In genomic region chr20:46174469-46175126, GRCh38 we compare ENCODE assay signal across 9 cellular contexts. TPM values are rescaled to one million over a fixed set of nuclear protein-coding genes. Genes with fewer than 3 reads are reported as not detected.
DNase-seq lines count a peak whose midpoint lies in the region; ATAC-seq and TF ChIP-seq lines count a peak whose summit lies in the region.
"Had no signal": no experiment of that assay in that cellular context is flagged by ENCODE, and none has a peak within 500 bp of the region (broad histone marks: within the 10 kb centered on the region; RNA-seq: fewer than 3 reads in every experiment).

No MANE protein-coding gene starts in this region.

- no peak for TF ChIP-seq EP300 in esophagus muscularis mucosa (IDR thresholded peaks at IDR 0.05)

- H3K4me3 ChIP-seq in esophagus muscularis mucosa, result peak overlapping the region in 2 of 4 donors; percentile 13 to 34

- ATAC-seq in natural killer cell, result peak; percentile 76 to 98 (median 93)
- ATAC-seq in GM18873 (IDR thresholded peaks at IDR 0.05; ENCODE audit: low FRiP score, unreplicated experiment), result no peak

- TF ChIP-seq CTCF in esophagus muscularis mucosa (IDR thresholded peaks at IDR 0.05) (peak; percentile 48 to 77 (median 58)), natural killer cell (IDR thresholded peaks at IDR 0.05) (peak; percentile 56)

- peaks cover 0 to 7% of the 10 kb centered on the region in 2 donors for H3K4me1 Mint-ChIP-seq in natural killer cell

- H3K27me3 ChIP-seq in esophagus muscularis mucosa, result peaks cover 0 to 84% (median 22%) of the 10 kb centered on the region in 4 donors

- no peaks in the 10 kb centered on the region for H3K36me3 ChIP-seq in esophagus muscularis mucosa

- H3K4me3 Mint-ChIP-seq in natural killer cell, result no peak overlapping the region

- no peaks in the 10 kb centered on the region for H3K9me3 ChIP-seq in esophagus muscularis mucosa

- no peak overlapping the region for H3K27ac Mint-ChIP-seq in natural killer cell

- H3K36me3 Mint-ChIP-seq in natural killer cell, result no peaks in the 10 kb centered on the region

- DNase-seq in GM03348 (ENCODE audit: low spot score) (peak; percentile 74), NCI-H460 (ENCODE audit: extremely low read depth, low read depth) (peak; percentile 67), esophagus muscularis mucosa (ENCODE audit: extremely low spot score) (no peak), natural killer cell (peak; percentile 63), HT-29 (ENCODE audit: low spot score) (no peak)
- peak; percentile 75 for DNase-seq in activated CD8-positive, alpha-beta memory T cell treated with anti-CD3 and anti-CD28 coated beads, Interleukin-2, amount 50 U/mL, for 4 hours
- peak in 5 of 6 experiments; percentile 48 to 59 (median 53) for DNase-seq in stimulated activated naive CD4-positive, alpha-beta T cell (lab: John Stamatoyannopoulos, UW)

- H3K27me3 Mint-ChIP-seq in natural killer cell (ENCODE audit: low read depth in 2 of 2), result peaks cover 43 to 66% of the 10 kb centered on the region in 2 donors

- intact Hi-C loops in esophagus muscularis mucosa (cut with DNase I) (loop anchor here (2.0 kb wide), 1 partner anchor 152 kb away; no protein-coding TSS in a partner anchor), natural killer cell (cut with micrococcal nuclease) (loop anchor here (2.0 kb wide), 1 partner anchor 152 kb away; no protein-coding TSS in a partner anchor)

- TF ChIP-seq POLR2A in esophagus muscularis mucosa (IDR thresholded peaks at IDR 0.05; ENCODE audit: low read depth), result no peak

- no peak overlapping the region for H3K27ac ChIP-seq in esophagus muscularis mucosa (replicated peaks in 1 of 4)
- H3K27ac ChIP-seq: KMS-11 had no signal

- peaks cover 0 to 11% (median 5%) of the 10 kb centered on the region in 4 donors for H3K4me1 ChIP-seq in esophagus muscularis mucosa

- H3K9me3 Mint-ChIP-seq in natural killer cell, result no peaks in the 10 kb centered on the region

- 12% methylated on average over 19 of the region's 77 CpGs for WGBS in esophagus muscularis mucosa

RNA-seq across cellular contexts. Expression of gene CD40, which starts 56.5 kb away (rescaled TPM):
- 4.2 and 4.7 TPM in 2 replicates for total RNA-seq in NCI-H460 (2014; rRNA removed; shearing (Covaris generic))
- polyA plus RNA-seq in NCI-H460 (2014; cell fraction: nucleus; rRNA removed), result 4.8 and 6.1 TPM in 2 replicates
- total RNA-seq in esophagus muscularis mucosa (10 to 100 TPM in 3 of 4 donors, 1 to 10 TPM in 1; 10.0 to 21.6 (median 16.9) TPM), natural killer cell (1 to 10 TPM; 7.1 to 9.1 (median 7.2) TPM)
- not detected in 2 replicates for total RNA-seq in HT-29 (2014; rRNA removed; shearing (Covaris generic))

Comparison
In these comparisons a context has a peak if more than half of its experiments do, and no peak if none do; other contexts are left out.
1. DNase-seq: peak in GM03348 (single experiment), NCI-H460 (single experiment), activated CD8-positive, alpha-beta memory T cell treated with anti-CD3 and anti-CD28 coated beads, Interleukin-2, amount 50 U/mL, for 4 hours (single experiment), natural killer cell (single experiment) and stimulated activated naive CD4-positive, alpha-beta T cell (5 of 6); none in esophagus muscularis mucosa (single experiment) and HT-29 (single experiment).